25 cellular contexts compared by ENCODE assay signal in genomic region chr7:37893359-37893758, GRCh38. TPM values are rescaled to one million over a fixed set of nuclear protein-coding genes. Genes with fewer than 3 reads are reported as not detected.
DNase-seq lines count a peak whose midpoint lies in the region; ATAC-seq, FAIRE-seq and TF ChIP-seq lines count a peak whose summit lies in the region.
"Had no signal": no experiment of that assay in that cellular context is flagged by ENCODE, and none has a peak within 500 bp of the region (broad histone marks: within the 10 kb centered on the region; RNA-seq: fewer than 3 reads in every experiment).

No MANE protein-coding gene starts in this region.

- DNase-seq in H54 (ENCODE audit: insufficient read length, low spot score) = no peak
- peak; percentile 8 for DNase-seq in PC-3
- no peak for DNase-seq in WTC11 (ENCODE audit: low spot score)
- DNase-seq in renal cortical epithelial cell (ENCODE audit: low read depth) = peak; percentile 51
- no peak for DNase-seq in activated CD4-positive, alpha-beta T cell treated with anti-CD3 and anti-CD28 coated beads for 1 hour
- no peak for DNase-seq in T-helper 17 cell
- DNase-seq: Calu3; CD4-positive, CD25-positive, alpha-beta regulatory T cell; CD8-positive, alpha-beta T cell; DMS53; DMS79 treated with DMSO at 0.1 percent for 48 hours; GF-D8 had no signal

- H3K4me1 Mint-ChIP-seq in WTC11 (no peaks in the 10 kb centered on the region), T-helper 17 cell (no peaks in the 10 kb centered on the region)
- H3K4me1 Mint-ChIP-seq: B cell; CD4-positive, CD25-positive, alpha-beta regulatory T cell; GM23338 had no signal

- H3K36me3 ChIP-seq in PC-3 (ENCODE audit: low read depth, low read length) = no peaks in the 10 kb centered on the region
- H3K36me3 ChIP-seq: BLaER1, HAP-1 had no signal

- no peaks in the 10 kb centered on the region for H3K9me3 ChIP-seq in PC-3 (ENCODE audit: low read length)
- no peaks in the 10 kb centered on the region for H3K9me3 ChIP-seq in T-helper 17 cell (ENCODE audit: control insufficient read depth, low read length, poor library complexity, severe bottlenecking)
- H3K9me3 ChIP-seq: BLaER1, HAP-1 had no signal

- no peak overlapping the region for H3K4me3 Mint-ChIP-seq in WTC11
- no peak overlapping the region for H3K4me3 Mint-ChIP-seq in T-helper 17 cell
- H3K4me3 Mint-ChIP-seq: B cell; CD4-positive, CD25-positive, alpha-beta regulatory T cell; CD8-positive, alpha-beta T cell; GM23338 had no signal

- no peak overlapping the region for H3K4me2 ChIP-seq in PC-3 (ENCODE audit: low read length)
- H3K4me2 ChIP-seq: BLaER1, GM23338 had no signal

- H3K27ac Mint-ChIP-seq in WTC11 (no peak overlapping the region), T-helper 17 cell (no peak overlapping the region)
- H3K27ac Mint-ChIP-seq: B cell; CD4-positive, CD25-positive, alpha-beta regulatory T cell; CD8-positive, alpha-beta T cell; GM23338 had no signal

- H3K9ac ChIP-seq in PC-3 (ENCODE audit: low read length) = no peak overlapping the region
- H3K9ac ChIP-seq: BLaER1 had no signal

- intact Hi-C loops in PC-3 (cut with micrococcal nuclease) = no loop called here

- CTCF ChIA-PET in PC-3 (lab: Charles Lee) = no interaction called here
- CTCF ChIA-PET in WTC11 (lab: Charles Lee) = no interaction called here

- H3K36me3 Mint-ChIP-seq in WTC11 (no peaks in the 10 kb centered on the region), T-helper 17 cell (ENCODE audit: low read depth) (peaks cover 2% of the 10 kb centered on the region)
- H3K36me3 Mint-ChIP-seq: CD4-positive, CD25-positive, alpha-beta regulatory T cell; CD8-positive, alpha-beta T cell had no signal

- H3K27me3 Mint-ChIP-seq in WTC11 (ENCODE audit: low read depth) = no peaks in the 10 kb centered on the region
- H3K27me3 Mint-ChIP-seq in T-helper 17 cell = peaks cover 7% of the 10 kb centered on the region
- H3K27me3 Mint-ChIP-seq: CD4-positive, CD25-positive, alpha-beta regulatory T cell had no signal

- no peaks in the 10 kb centered on the region for H4K20me1 ChIP-seq in PC-3 (ENCODE audit: low read length)
- H4K20me1 ChIP-seq: BLaER1 had no signal

- no peaks in the 10 kb centered on the region for H3K79me2 ChIP-seq in PC-3 (ENCODE audit: low read length)

- peak; percentile 76 for FAIRE-seq in H54 (lab: Jason Lieb, UNC)
- FAIRE-seq: GM12891, GM18507 had no signal

- no peak overlapping the region for H3K4me3 ChIP-seq in PC-3 (ENCODE audit: low read length)
- H3K4me3 ChIP-seq: BLaER1, GM23338, HAP-1 had no signal

- H3K9me3 Mint-ChIP-seq in WTC11 = peaks cover 3% of the 10 kb centered on the region; the same call in 1 of the 2 replicates
- H3K9me3 Mint-ChIP-seq: CD8-positive, alpha-beta T cell; GM23338 had no signal

- no peak for ATAC-seq in PC-3
- peak; percentile 44; the same call in 1 of the 2 replicates for ATAC-seq in WTC11
- ATAC-seq in GM21529 (IDR thresholded peaks at IDR 0.05; ENCODE audit: unreplicated experiment) = no peak
- no peak for ATAC-seq in T-helper 17 cell
- no peak for ATAC-seq in GM18861 (IDR thresholded peaks at IDR 0.05; ENCODE audit: unreplicated experiment)
- ATAC-seq: CD8-positive, alpha-beta T cell; GM23338 had no signal

- H3K9me2 ChIP-seq in PC-3 (replicated peaks; ENCODE audit: low read length) = no peaks in the 10 kb centered on the region

- no peaks in the 10 kb centered on the region for H3K27me3 ChIP-seq in PC-3 (ENCODE audit: low read length)
- H3K27me3 ChIP-seq: BLaER1 had no signal

- no peaks in the 10 kb centered on the region for H3F3A ChIP-seq in PC-3 (ENCODE audit: low read length, unreplicated experiment)

- no peak overlapping the region for H3K27ac ChIP-seq in PC-3 (ENCODE audit: low read length)
- H3K27ac ChIP-seq: BLaER1, C4-2B had no signal

- no peak for TF ChIP-seq POLR2A in H54 (IDR thresholded peaks at IDR 0.05; ENCODE audit: low read depth, low read length)

- TF ChIP-seq CTCF in PC-3 (conservative IDR thresholded peaks at IDR 0.05; ENCODE audit: low read depth, low read length) = no peak
- TF ChIP-seq CTCF in WTC11 (IDR thresholded peaks at IDR 0.05) = no peak

- POLR2A ChIA-PET in PC-3 (lab: Charles Lee; ENCODE audit: unreplicated experiment) = no interaction called here
- POLR2A ChIA-PET in WTC11 (lab: Charles Lee) = no interaction called here

- no TSS peak for BruUV-seq in PC-3 (replicated peaks; lab: Mats Ljungman, UMichigan)

- no peaks in the 10 kb centered on the region for H3K4me1 ChIP-seq in PC-3 (ENCODE audit: insufficient read depth, low read length)
- H3K4me1 ChIP-seq: BLaER1, HAP-1 had no signal

- H2AFZ ChIP-seq in PC-3 (ENCODE audit: low read length) = no peak overlapping the region
- H2AFZ ChIP-seq: GM23338 had no signal

TF ChIP-seq in WTC11, 78 proteins besides CTCF, POLR2A, EP300 and RAD21 (continues in another document):
- no peak for TF ChIP-seq NR1H2 (CRISPR knock-in tag; IDR thresholded peaks at IDR 0.05)
- TF ChIP-seq SMAD3 (CRISPR knock-in tag; IDR thresholded peaks at IDR 0.05; ENCODE audit: borderline replicate concordance) = no peak
- TF ChIP-seq RELA (CRISPR knock-in tag; IDR thresholded peaks at IDR 0.05; ENCODE audit: borderline replicate concordance) = no peak
- no peak for TF ChIP-seq NFATC4 (CRISPR knock-in tag; IDR thresholded peaks at IDR 0.05)
- TF ChIP-seq RORB (CRISPR knock-in tag; IDR thresholded peaks at IDR 0.05) = no peak
- TF ChIP-seq CREB1 (CRISPR knock-in tag; IDR thresholded peaks at IDR 0.05) = no peak
- TF ChIP-seq GABPB1 (CRISPR knock-in tag; IDR thresholded peaks at IDR 0.05) = no peak
- no peak for TF ChIP-seq FOXJ3 (CRISPR knock-in tag; IDR thresholded peaks at IDR 0.05; ENCODE audit: borderline replicate concordance)
- TF ChIP-seq STAT6 (CRISPR knock-in tag; conservative IDR thresholded peaks at IDR 0.05; ENCODE audit: low read depth) = no peak
- no peak for TF ChIP-seq TCF7 (CRISPR knock-in tag; IDR thresholded peaks at IDR 0.05; ENCODE audit: low read depth)
- TF ChIP-seq NFE2L1 (CRISPR knock-in tag; IDR thresholded peaks at IDR 0.05) = no peak
- no peak for TF ChIP-seq PRDM15 (CRISPR knock-in tag; IDR thresholded peaks at IDR 0.05)
- no peak for TF ChIP-seq JUN (CRISPR knock-in tag; IDR thresholded peaks at IDR 0.05)
- TF ChIP-seq ATF1 (CRISPR knock-in tag; IDR thresholded peaks at IDR 0.05) = no peak
- TF ChIP-seq ZNF317 (CRISPR knock-in tag; IDR thresholded peaks at IDR 0.05; ENCODE audit: borderline replicate concordance, low read depth) = no peak

RNA-seq across cellular contexts. Expression of gene SFRP4, which starts 23.3 kb away (rescaled TPM):
- not detected in 2 replicates for total RNA-seq in PC-3 (2014; rRNA removed)
- total RNA-seq in WTC11 (2021) = 0.07 to 0.24 TPM (median 0.09 TPM) in 3 replicates
- 1.0 and 2.4 TPM in 2 replicates for total RNA-seq in renal cortical epithelial cell
- total RNA-seq in T-helper 17 cell = not detected
- total RNA-seq: A172; B cell; Calu3; CD4-positive, CD25-positive, alpha-beta regulatory T cell; CD8-positive, alpha-beta T cell; G401; GM23338 had no signal

RNA-seq across cellular contexts. Expression of gene EPDR1, which starts 27.1 kb away (rescaled TPM):
- 22.7 and 26.6 TPM in 2 replicates for total RNA-seq in PC-3 (2014; rRNA removed)
- total RNA-seq in WTC11 (2021) = 6.3 to 7.4 TPM (median 6.7 TPM) in 3 replicates
- total RNA-seq in renal cortical epithelial cell = 83.4 and 90.1 TPM in 2 replicates
- under 1 TPM in 1 of 2 donors, not detected in 1; 0.29 TPM for total RNA-seq in T-helper 17 cell
- total RNA-seq: B cell; CD4-positive, CD25-positive, alpha-beta regulatory T cell; G401 had no signal

RNA-seq across cellular contexts. Expression of gene NME8, which starts 45.0 kb away (rescaled TPM):
- total RNA-seq in PC-3 (2014; rRNA removed) (not detected in 2 replicates), WTC11 (2021) (1.0 to 2.3 TPM (median 1.5 TPM) in 3 replicates), renal cortical epithelial cell (not detected in 2 replicates), T-helper 17 cell (not detected)
- total RNA-seq: A172; B cell; Calu3; CD4-positive, CD25-positive, alpha-beta regulatory T cell; CD8-positive, alpha-beta T cell; Daoy; G401; H4 had no signal

Comparison
In these comparisons a context has a peak if more than half of its experiments do, and no peak if none do; other contexts are left out.
1. DNase-seq: peak in PC-3 (single experiment) and renal cortical epithelial cell (single experiment); none in H54 (single experiment), WTC11 (single experiment), activated CD4-positive, alpha-beta T cell treated with anti-CD3 and anti-CD28 coated beads for 1 hour (single experiment) and T-helper 17 cell (0 of 3).